Comparison of ENCODE assay signal across 25 cellular contexts in the genomic region with DNA sequence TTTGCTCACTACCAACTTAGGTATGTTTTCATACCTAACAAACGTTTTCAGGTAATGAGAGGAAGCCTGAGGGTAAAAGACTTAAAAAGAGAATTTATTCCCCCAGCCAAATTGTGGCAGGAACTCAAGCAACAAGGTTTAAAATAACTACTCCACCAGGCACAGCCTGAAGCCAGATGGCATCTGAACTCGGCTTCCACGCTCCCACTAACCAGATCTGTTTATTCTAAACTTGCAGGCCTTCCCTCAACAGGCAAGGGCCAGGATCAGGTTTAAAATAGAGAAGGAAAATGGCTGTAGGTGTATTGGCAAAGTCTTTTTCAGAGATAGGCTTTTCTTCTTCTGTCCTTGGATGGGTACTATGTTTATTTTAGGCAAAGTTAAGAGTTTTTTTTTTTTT.
A peak's percentile ranks its signal among the peaks of the same experiment; 100 is the strongest.
DNase-seq lines count a peak whose midpoint lies in the region; ATAC-seq and TF ChIP-seq lines count a peak whose summit lies in the region.
"Had no signal": no experiment of that assay in that cellular context is flagged by ENCODE, and none has a peak within 500 bp of the region (broad histone marks: within the 10 kb centered on the region; RNA-seq: fewer than 3 reads in every experiment).

No MANE protein-coding gene starts in this region.

- H3K27ac ChIP-seq in CD8-positive, alpha-beta T cell (ENCODE audit: low read depth, low read length), result no peak overlapping the region
- H3K27ac ChIP-seq: brain microvascular endothelial cell, coronary artery, skin epidermis had no signal

- no peak overlapping the region for H3K4me3 Mint-ChIP-seq in CD8-positive, alpha-beta T cell
- no peak overlapping the region for H3K4me3 Mint-ChIP-seq in activated T-cell treated with anti-CD3 and anti-CD28 coated beads, Interleukin-2, amount 50 U/mL, for 24 hours
- H3K4me3 Mint-ChIP-seq: activated CD8-positive, alpha-beta T cell treated with anti-CD3 and anti-CD28 coated beads, Interleukin-2, amount 10 ng/mL, durations not matched to agents 7 days and 5 days; effector memory CD8-positive, alpha-beta T cell; naive B cell had no signal

- H3K36me3 ChIP-seq in CD8-positive, alpha-beta T cell (ENCODE audit: insufficient read depth, low read length), result peaks cover 11% of the 10 kb centered on the region
- H3K36me3 ChIP-seq: prostate gland had no signal

- no peak for DNase-seq in CD8-positive, alpha-beta T cell
- peak; percentile 43 for DNase-seq in NCI-H446 treated with DMSO at 0.1 percent for 48 hours (lab: John Stamatoyannopoulos, UW)
- DNase-seq in fibroblast of peridontal ligament (ENCODE audit: extremely low read depth), result peak; percentile 32
- peak; percentile 33 for DNase-seq in middle frontal gyrus (ENCODE audit: extremely low spot score, low spot score)
- DNase-seq in kidney tubule cell (ENCODE audit: low spot score), result no peak
- no peak for DNase-seq in HUDEP-2 (lab: John Stamatoyannopoulos, UW; ENCODE audit: unreplicated experiment in 76 of 76)
- no peak for DNase-seq in activated T-cell treated with anti-CD3 and anti-CD28 coated beads, Interleukin-2, amount 50 U/mL, for 24 hours
- DNase-seq in stimulated activated naive CD8-positive, alpha-beta T cell treated with anti-CD3 and anti-CD28 coated beads, Interleukin-15, Interleukin-2, amounts not matched to agents 100 U/mL and 50 U/mL, for 24 hours, result no peak
- DNase-seq: activated CD4-positive, alpha-beta T cell treated with anti-CD3 and anti-CD28 coated beads for 1 hour; activated CD8-positive, alpha-beta T cell treated with anti-CD3 and anti-CD28 coated beads, Interleukin-2, amount 10 ng/mL, durations not matched to agents 7 days and 5 days; activated gamma-delta T cell treated with Interleukin-2 at 50 U/mL for 16 hours; activated T-cell treated with anti-CD3 and anti-CD28 coated beads for 4 hours; brain microvascular endothelial cell; effector memory CD8-positive, alpha-beta T cell; H7; Karpas-422; mesenchymal stem cell; naive B cell; NCI-H187 treated with DMSO at 0.1 percent for 48 hours had no signal

- no peaks in the 10 kb centered on the region for H3K4me1 Mint-ChIP-seq in CD8-positive, alpha-beta T cell (ENCODE audit: low read depth)
- peaks cover 12% of the 10 kb centered on the region for H3K4me1 Mint-ChIP-seq in activated T-cell treated with anti-CD3 and anti-CD28 coated beads, Interleukin-2, amount 50 U/mL, for 24 hours (ENCODE audit: low read depth)

- CTCF ChIA-PET in CD8-positive, alpha-beta T cell (lab: Charles Lee), result interaction anchor here (1.1 to 1.5 kb wide), 2 partner anchors 27 to 38 kb away, joined by 3 to 4 read pairs; no protein-coding TSS in a partner anchor

- POLR2A ChIA-PET in CD8-positive, alpha-beta T cell (lab: Charles Lee), result no interaction called here

- no peak overlapping the region for H3K4me3 ChIP-seq in CD8-positive, alpha-beta T cell (ENCODE audit: low read depth, low read length)
- H3K4me3 ChIP-seq: coronary artery, gastroesophageal sphincter, GM12878, prostate gland, skin epidermis had no signal

- H3K27me3 ChIP-seq in CD8-positive, alpha-beta T cell (ENCODE audit: insufficient read depth, low read length), result no peaks in the 10 kb centered on the region
- H3K27me3 ChIP-seq: brain microvascular endothelial cell, gastroesophageal sphincter had no signal

- no peaks in the 10 kb centered on the region for H3K9me3 ChIP-seq in CD8-positive, alpha-beta T cell (ENCODE audit: low read length)
- H3K9me3 ChIP-seq: Caco-2, gastroesophageal sphincter, prostate gland had no signal

- peaks cover 82% of the 10 kb centered on the region for H3K36me3 Mint-ChIP-seq in CD8-positive, alpha-beta T cell
- H3K36me3 Mint-ChIP-seq in activated T-cell treated with anti-CD3 and anti-CD28 coated beads, Interleukin-2, amount 50 U/mL, for 24 hours (ENCODE audit: low read depth), result peaks cover 81% of the 10 kb centered on the region

- no peak for TF ChIP-seq CTCF in CD8-positive, alpha-beta T cell (IDR thresholded peaks at IDR 0.05)

- no peaks in the 10 kb centered on the region for H3K27me3 Mint-ChIP-seq in CD8-positive, alpha-beta T cell (ENCODE audit: low read depth)
- H3K27me3 Mint-ChIP-seq in activated T-cell treated with anti-CD3 and anti-CD28 coated beads, Interleukin-2, amount 50 U/mL, for 24 hours, result no peaks in the 10 kb centered on the region
- H3K27me3 Mint-ChIP-seq: effector memory CD8-positive, alpha-beta T cell; naive B cell had no signal

- no peaks in the 10 kb centered on the region for H3K9me3 Mint-ChIP-seq in CD8-positive, alpha-beta T cell
- H3K9me3 Mint-ChIP-seq in activated T-cell treated with anti-CD3 and anti-CD28 coated beads, Interleukin-2, amount 50 U/mL, for 24 hours, result no peaks in the 10 kb centered on the region
- H3K9me3 Mint-ChIP-seq: effector memory CD8-positive, alpha-beta T cell had no signal

- H3K27ac Mint-ChIP-seq in CD8-positive, alpha-beta T cell, result peak overlapping the region; percentile 38
- H3K27ac Mint-ChIP-seq in activated T-cell treated with anti-CD3 and anti-CD28 coated beads, Interleukin-2, amount 50 U/mL, for 24 hours, result no peak overlapping the region
- H3K27ac Mint-ChIP-seq: activated CD8-positive, alpha-beta T cell treated with anti-CD3 and anti-CD28 coated beads, Interleukin-2, amount 10 ng/mL, durations not matched to agents 7 days and 5 days; naive B cell had no signal

- H3K4me1 ChIP-seq in CD8-positive, alpha-beta T cell (ENCODE audit: insufficient read depth, low read length), result no peaks in the 10 kb centered on the region
- H3K4me1 ChIP-seq: prostate gland had no signal

- no peak for ATAC-seq in CD8-positive, alpha-beta T cell
- ATAC-seq in stimulated activated naive CD8-positive, alpha-beta T cell treated with anti-CD3 and anti-CD28 coated beads, Interleukin-15, Interleukin-2, amounts not matched to agents 100 U/mL and 50 U/mL, for 24 hours, result no peak
- ATAC-seq: activated CD8-positive, alpha-beta T cell treated with anti-CD3 and anti-CD28 coated beads, Interleukin-2, amount 10 ng/mL, durations not matched to agents 7 days and 5 days; effector memory CD8-positive, alpha-beta T cell; gastroesophageal sphincter; GM12878 had no signal

- intact Hi-C loops in CD8-positive, alpha-beta T cell (cut with DNase I, micrococcal nuclease), result no loop called here

Comparison
In these comparisons a context has a peak if more than half of its experiments do, and no peak if none do; other contexts are left out.
1. DNase-seq: peak in NCI-H446 treated with DMSO at 0.1 percent for 48 hours (single experiment), fibroblast of peridontal ligament (single experiment) and middle frontal gyrus (single experiment); none in CD8-positive, alpha-beta T cell (0 of 7), kidney tubule cell (single experiment), HUDEP-2 (0 of 76), activated T-cell treated with anti-CD3 and anti-CD28 coated beads, Interleukin-2, amount 50 U/mL, for 24 hours (single experiment) and stimulated activated naive CD8-positive, alpha-beta T cell treated with anti-CD3 and anti-CD28 coated beads, Interleukin-15, Interleukin-2, amounts not matched to agents 100 U/mL and 50 U/mL, for 24 hours (single experiment).